Comparison of ENCODE assay signal across 2 cellular contexts in genomic region chr17:29008591-29008990, GRCh38.
TF ChIP-seq lines count a peak whose summit lies in the region.

No MANE protein-coding gene starts in this region.

TF ChIP-seq in A549, 52 proteins besides CTCF, POLR2A, EP300 and RAD21:
- no peak for TF ChIP-seq ZSCAN20 (CRISPR knock-in tag; IDR thresholded peaks at IDR 0.05)
- TF ChIP-seq MAZ (IDR thresholded peaks at IDR 0.05; ENCODE audit: borderline replicate concordance, low read depth, low read length), result no peak
- no peak for TF ChIP-seq CBX2 (IDR thresholded peaks at IDR 0.05; ENCODE audit: borderline replicate concordance, low read depth)
- TF ChIP-seq MAFK (IDR thresholded peaks at IDR 0.05; ENCODE audit: partially characterized antibody), result no peak
- no peak for TF ChIP-seq TFCP2L1 (CRISPR knock-in tag; IDR thresholded peaks at IDR 0.05)
- TF ChIP-seq CHD4 (IDR thresholded peaks at IDR 0.05; ENCODE audit: borderline replicate concordance), result no peak
- no peak for TF ChIP-seq ZNF302 (CRISPR knock-in tag; IDR thresholded peaks at IDR 0.05)
- TF ChIP-seq EHF (CRISPR knock-in tag; IDR thresholded peaks at IDR 0.05), result no peak
- TF ChIP-seq HOXB13 (CRISPR knock-in tag; IDR thresholded peaks at IDR 0.05; ENCODE audit: low read depth), result no peak
- TF ChIP-seq, protein P1, sequence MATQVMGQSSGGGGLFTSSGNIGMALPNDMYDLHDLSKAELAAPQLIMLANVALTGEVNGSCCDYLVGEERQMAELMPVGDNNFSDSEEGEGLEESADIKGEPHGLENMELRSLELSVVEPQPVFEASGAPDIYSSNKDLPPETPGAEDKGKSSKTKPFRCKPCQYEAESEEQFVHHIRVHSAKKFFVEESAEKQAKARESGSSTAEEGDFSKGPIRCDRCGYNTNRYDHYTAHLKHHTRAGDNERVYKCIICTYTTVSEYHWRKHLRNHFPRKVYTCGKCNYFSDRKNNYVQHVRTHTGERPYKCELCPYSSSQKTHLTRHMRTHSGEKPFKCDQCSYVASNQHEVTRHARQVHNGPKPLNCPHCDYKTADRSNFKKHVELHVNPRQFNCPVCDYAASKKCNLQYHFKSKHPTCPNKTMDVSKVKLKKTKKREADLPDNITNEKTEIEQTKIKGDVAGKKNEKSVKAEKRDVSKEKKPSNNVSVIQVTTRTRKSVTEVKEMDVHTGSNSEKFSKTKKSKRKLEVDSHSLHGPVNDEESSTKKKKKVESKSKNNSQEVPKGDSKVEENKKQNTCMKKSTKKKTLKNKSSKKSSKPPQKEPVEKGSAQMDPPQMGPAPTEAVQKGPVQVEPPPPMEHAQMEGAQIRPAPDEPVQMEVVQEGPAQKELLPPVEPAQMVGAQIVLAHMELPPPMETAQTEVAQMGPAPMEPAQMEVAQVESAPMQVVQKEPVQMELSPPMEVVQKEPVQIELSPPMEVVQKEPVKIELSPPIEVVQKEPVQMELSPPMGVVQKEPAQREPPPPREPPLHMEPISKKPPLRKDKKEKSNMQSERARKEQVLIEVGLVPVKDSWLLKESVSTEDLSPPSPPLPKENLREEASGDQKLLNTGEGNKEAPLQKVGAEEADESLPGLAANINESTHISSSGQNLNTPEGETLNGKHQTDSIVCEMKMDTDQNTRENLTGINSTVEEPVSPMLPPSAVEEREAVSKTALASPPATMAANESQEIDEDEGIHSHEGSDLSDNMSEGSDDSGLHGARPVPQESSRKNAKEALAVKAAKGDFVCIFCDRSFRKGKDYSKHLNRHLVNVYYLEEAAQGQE (IDR thresholded peaks at IDR 0.05), result no peak

TF ChIP-seq in HepG2, 621 proteins besides CTCF, POLR2A, EP300 and RAD21 (continues in another document):
- no peak for TF ChIP-seq ZNF691 (CRISPR knock-in tag; IDR thresholded peaks at IDR 0.05; ENCODE audit: borderline replicate concordance, low read depth)
- no peak for TF ChIP-seq SOX6 (IDR thresholded peaks at IDR 0.05)
- peak; percentile 68; the same call in 1 of the 2 replicates for TF ChIP-seq SOX6 (CRISPR knock-in tag; IDR thresholded peaks at IDR 0.05)
- no peak for TF ChIP-seq U2AF1 (optimal IDR thresholded peaks at IDR 0.05; ENCODE audit: low read depth, low read length)
- no peak for TF ChIP-seq ZNF44 (CRISPR knock-in tag; IDR thresholded peaks at IDR 0.05)
- no peak for TF ChIP-seq KDM2A (CRISPR knock-in tag; IDR thresholded peaks at IDR 0.05; ENCODE audit: borderline replicate concordance, low read depth)
- no peak for TF ChIP-seq ZBTB38 (CRISPR knock-in tag; IDR thresholded peaks at IDR 0.05)
- no peak for TF ChIP-seq ZNF781 (CRISPR knock-in tag; IDR thresholded peaks at IDR 0.05; ENCODE audit: borderline replicate concordance, not compliant biosample characterization)
- TF ChIP-seq ZNF276 (CRISPR knock-in tag; IDR thresholded peaks at IDR 0.05; ENCODE audit: low read depth), result no peak
- no peak for TF ChIP-seq FOXA1 (IDR thresholded peaks at IDR 0.05)
- peak; percentile 41; the same call in 1 of the 2 replicates for TF ChIP-seq FOXA1 (CRISPR knock-in tag; IDR thresholded peaks at IDR 0.05)
- 0 out of 2 replicates have a peak, but pooled peaks have one; percentile 32 for TF ChIP-seq TBX2 (CRISPR knock-in tag; IDR thresholded peaks at IDR 0.05; ENCODE audit: borderline replicate concordance)
- TF ChIP-seq SRSF1 (optimal IDR thresholded peaks at IDR 0.05; ENCODE audit: low read depth, low read length), result no peak
- no peak for TF ChIP-seq ETS1 (CRISPR knock-in tag; IDR thresholded peaks at IDR 0.05)
- no peak for TF ChIP-seq TSC22D2 (CRISPR knock-in tag; IDR thresholded peaks at IDR 0.05; ENCODE audit: borderline replicate concordance)
- TF ChIP-seq ZNF609 (CRISPR knock-in tag; IDR thresholded peaks at IDR 0.05; ENCODE audit: borderline replicate concordance), result peak; percentile 46; the same call in 1 of the 2 replicates
- TF ChIP-seq ZNF367 (CRISPR knock-in tag; IDR thresholded peaks at IDR 0.05; ENCODE audit: borderline replicate concordance), result no peak
- no peak for TF ChIP-seq ZBTB42 (CRISPR knock-in tag; IDR thresholded peaks at IDR 0.05)
- TF ChIP-seq ZNF17 (CRISPR knock-in tag; IDR thresholded peaks at IDR 0.05), result no peak
- no peak for TF ChIP-seq HOXA9 (CRISPR knock-in tag; IDR thresholded peaks at IDR 0.05; ENCODE audit: borderline replicate concordance)
- TF ChIP-seq TOPORS (CRISPR knock-in tag; IDR thresholded peaks at IDR 0.05), result no peak
- no peak for TF ChIP-seq ZNF230 (CRISPR knock-in tag; IDR thresholded peaks at IDR 0.05)
- no peak for TF ChIP-seq SMYD3 (CRISPR knock-in tag; IDR thresholded peaks at IDR 0.05)
- TF ChIP-seq STAT5B (CRISPR knock-in tag; IDR thresholded peaks at IDR 0.05), result no peak
- TF ChIP-seq FOXP4 (CRISPR knock-in tag; IDR thresholded peaks at IDR 0.05), result 0 out of 2 replicates have a peak, but pooled peaks have one; percentile 28
- no peak for TF ChIP-seq ZZZ3 (CRISPR knock-in tag; IDR thresholded peaks at IDR 0.05; ENCODE audit: borderline replicate concordance)
- TF ChIP-seq ZNF275 (CRISPR knock-in tag; IDR thresholded peaks at IDR 0.05; ENCODE audit: borderline replicate concordance), result no peak
- TF ChIP-seq ZNF556 (CRISPR knock-in tag; IDR thresholded peaks at IDR 0.05; ENCODE audit: borderline replicate concordance), result no peak
- TF ChIP-seq ZNF672 (CRISPR knock-in tag; IDR thresholded peaks at IDR 0.05), result no peak
